Comparison of ENCODE assay signal across 8 cellular contexts in genomic region chr11:117178210-117179034, GRCh38. TPM values are rescaled to one million over a fixed set of nuclear protein-coding genes. Genes with fewer than 3 reads are reported as not detected.
DNase-seq lines count a peak whose midpoint lies in the region; ATAC-seq, FAIRE-seq and TF ChIP-seq lines count a peak whose summit lies in the region.

SIDT2 (plus strand) TSS chr11:117178743; CDS start chr11:117179264, 521 bp downstream.

- peak; percentile 91 for ATAC-seq in GM18498 (IDR thresholded peaks at IDR 0.05; ENCODE audit: unreplicated experiment)
- ATAC-seq in HG02943 (IDR thresholded peaks at IDR 0.05; ENCODE audit: low read depth, unreplicated experiment), result peak; percentile 75
- peak; percentile 92 to 96 (median 94) for ATAC-seq in psoas muscle

- DNase-seq in NCI-H187 treated with DMSO at 0.1 percent for 48 hours (lab: John Stamatoyannopoulos, UW), result peak; percentile 47
- peak; percentile 56 to 98 (median 90) for DNase-seq in anterior cingulate cortex (lab: John Stamatoyannopoulos, UW)
- DNase-seq in right atrium auricular region (ENCODE audit: low spot score), result peak; percentile 97
- peak; percentile 94 to 97 for DNase-seq in psoas muscle
- DNase-seq in urothelium cell line (ENCODE audit: low spot score), result peak; percentile 90

- no peak for FAIRE-seq in urothelium cell line (lab: Jason Lieb, UNC)

- H3K4me1 ChIP-seq in right atrium auricular region, result peaks cover 0 to 37% of the 10 kb centered on the region in 2 donors
- H3K4me1 ChIP-seq in psoas muscle, result peaks cover 35% of the 10 kb centered on the region

- H3K27ac ChIP-seq in right atrium auricular region (peak within 1 kb of the TSS; percentile 95 to 96), psoas muscle (peak within 1 kb of the TSS; percentile 92)

- no peak for TF ChIP-seq CTCF in right atrium auricular region (IDR thresholded peaks at IDR 0.05)
- no peak for TF ChIP-seq CTCF in psoas muscle (IDR thresholded peaks at IDR 0.05)

- no peaks in the 10 kb centered on the region for H3K9me3 ChIP-seq in right atrium auricular region
- no peaks in the 10 kb centered on the region for H3K9me3 ChIP-seq in psoas muscle

- H3K36me3 ChIP-seq in right atrium auricular region (peaks cover 15% of the 10 kb centered on the region), psoas muscle (ENCODE audit: insufficient read depth in 1 of 2, low read depth in 1 of 2) (peaks cover 0 to 18% of the 10 kb centered on the region in 2 donors)

- intact Hi-C loops in T-helper 2 cell treated with Interferon-gamma antibody and Interleukin-4, amounts not matched to agents 100 ng/mL and 5 ng/mL, for 36 hours (cut with micrococcal nuclease), result loop anchor here (1.0 to 2.0 kb wide), 3 partner anchors 34 to 148 kb away; partner anchors contain the start of genes CEP164 and PAFAH1B2
- intact Hi-C loops in psoas muscle (cut with DNase I), result no loop called here

- WGBS in psoas muscle, 3 donors, result 1% methylated on average over 48 to 51 of the region's 51 CpGs

- H3K4me3 ChIP-seq in right atrium auricular region (peak within 1 kb of the TSS; percentile 69 to 85), psoas muscle (peak within 1 kb of the TSS; percentile 90)

- H3K27me3 ChIP-seq in right atrium auricular region, result no peaks in the 10 kb centered on the region
- H3K27me3 ChIP-seq in psoas muscle (ENCODE audit: insufficient read depth in 3 of 3, low read length in 2 of 3), result no peaks in the 10 kb centered on the region

RNA-seq across cellular contexts. Expression of gene SIDT2, which starts in this region (rescaled TPM):
- total RNA-seq in T-helper 2 cell treated with Interferon-gamma antibody and Interleukin-4, amounts not matched to agents 100 ng/mL and 5 ng/mL, for 36 hours, result 23.5 and 26.4 TPM in 2 replicates
- total RNA-seq in right atrium auricular region, result 10 to 100 TPM; 19.1 to 33.0 TPM
- 10 to 100 TPM; 12.6 to 22.8 (median 19.9) TPM for total RNA-seq in psoas muscle
- polyA plus RNA-seq in psoas muscle, result 10 to 100 TPM in 1 of 3 donors, 1 to 10 TPM in 2; 7.1 to 10.5 (median 7.3) TPM

Comparison
In these comparisons a context has a peak if more than half of its experiments do, and no peak if none do; other contexts are left out.
1. Peak in every context shown above with its lines: DNase-seq, ATAC-seq, H3K4me3 ChIP-seq and H3K27ac ChIP-seq.
2. DNase-seq: peak in every context shown above with its lines; median percentile 97 in right atrium auricular region; 96 in psoas muscle; 90 in anterior cingulate cortex; 90 in urothelium cell line; 47 in NCI-H187 treated with DMSO at 0.1 percent for 48 hours.